ENCODE assay signal across 8 cellular contexts in the genomic region with DNA sequence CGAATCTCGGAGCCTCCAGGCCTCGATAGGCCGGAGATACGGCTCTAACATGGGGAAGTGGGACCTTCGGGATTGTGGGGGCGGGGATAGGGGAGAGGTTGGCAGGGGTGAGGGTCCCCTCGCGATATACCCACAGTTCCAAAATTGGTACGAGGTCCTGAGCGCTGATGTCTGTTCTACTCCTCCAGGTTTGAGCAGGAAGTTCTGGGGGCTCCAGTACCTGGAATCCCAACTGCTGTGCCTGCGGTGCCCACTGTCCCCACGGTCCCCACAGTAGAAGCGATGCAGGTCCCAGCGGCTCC. TPM values are rescaled to one million over a fixed set of nuclear protein-coding genes. Genes with fewer than 3 reads are reported as not detected.
DNase-seq lines count a peak whose midpoint lies in the region; ATAC-seq and TF ChIP-seq lines count a peak whose summit lies in the region.

No MANE protein-coding gene starts in this region.

- no peaks in the 10 kb centered on the region for H3K27me3 Mint-ChIP-seq in activated T-cell treated with anti-CD3 and anti-CD28 coated beads, Interleukin-2, amount 50 U/mL, for 4 hours (ENCODE audit: low read depth)

- H3K4me1 Mint-ChIP-seq in activated T-cell treated with anti-CD3 and anti-CD28 coated beads, Interleukin-2, amount 50 U/mL, for 4 hours (ENCODE audit: low read depth) = peaks cover 15% of the 10 kb centered on the region

- H3K27me3 ChIP-seq in layer of hippocampus (ENCODE audit: control insufficient read depth, insufficient read depth, low read length) (no peaks in the 10 kb centered on the region), thyroid gland (no peaks in the 10 kb centered on the region)

- H3K36me3 Mint-ChIP-seq in activated T-cell treated with anti-CD3 and anti-CD28 coated beads, Interleukin-2, amount 50 U/mL, for 4 hours (ENCODE audit: insufficient read depth) = peaks cover 17% of the 10 kb centered on the region
- H3K36me3 Mint-ChIP-seq in activated naive CD4-positive, alpha-beta T cell treated with anti-CD3 and anti-CD28 coated beads, Interleukin-2, amount 50 U/mL, for 72 hours = peaks cover 20 to 32% of the 10 kb centered on the region in 2 donors

- H3K9me3 ChIP-seq in thyroid gland = no peaks in the 10 kb centered on the region

- peak overlapping the region; percentile 94 to 100 for H3K27ac Mint-ChIP-seq in activated naive CD4-positive, alpha-beta T cell treated with anti-CD3 and anti-CD28 coated beads, Interleukin-2, amount 50 U/mL, for 72 hours

- no peaks in the 10 kb centered on the region for H3K9me3 Mint-ChIP-seq in activated T-cell treated with anti-CD3 and anti-CD28 coated beads, Interleukin-2, amount 50 U/mL, for 4 hours
- H3K9me3 Mint-ChIP-seq in activated naive CD4-positive, alpha-beta T cell treated with anti-CD3 and anti-CD28 coated beads, Interleukin-2, amount 50 U/mL, for 72 hours = no peaks in the 10 kb centered on the region

- H3K4me1 ChIP-seq in thyroid gland = peaks cover 8 to 16% of the 10 kb centered on the region in 2 donors

- H3K4me3 Mint-ChIP-seq in activated T-cell treated with anti-CD3 and anti-CD28 coated beads, Interleukin-2, amount 50 U/mL, for 4 hours = peak overlapping the region; percentile 100

- TF ChIP-seq CTCF in thyroid gland (IDR thresholded peaks at IDR 0.05) = no peak

- H3K27ac ChIP-seq in layer of hippocampus (ENCODE audit: low read depth, low read length) (peak overlapping the region; percentile 79), thyroid gland (peak overlapping the region; percentile 27 to 79 (median 75))

- no peak for DNase-seq in activated T-cell treated with anti-CD3 and anti-CD28 coated beads, Interleukin-2, amount 50 U/mL, for 4 hours
- DNase-seq in activated T-cell treated with anti-CD3 and anti-CD28 coated beads for 4 hours = no peak
- DNase-seq in activated naive CD4-positive, alpha-beta T cell treated with anti-CD3 and anti-CD28 coated beads, Interleukin-2, amount 50 U/mL, for 72 hours (ENCODE audit: low spot score in 2 of 2) = no peak
- DNase-seq in thyroid gland = no peak

- 0 to 5% methylated on average over 7 to 15 of the region's 15 CpGs for WGBS in thyroid gland, 2 donors

- no peak for ATAC-seq in activated T-cell treated with anti-CD3 and anti-CD28 coated beads, Interleukin-2, amount 50 U/mL, for 4 hours
- no peak for ATAC-seq in activated naive CD4-positive, alpha-beta T cell treated with anti-CD3 and anti-CD28 coated beads, Interleukin-2, amount 50 U/mL, for 72 hours
- ATAC-seq in HG03342 (IDR thresholded peaks at IDR 0.05; ENCODE audit: unreplicated experiment) (no peak), GM18873 (IDR thresholded peaks at IDR 0.05; ENCODE audit: low FRiP score, unreplicated experiment) (no peak), GM18520 (IDR thresholded peaks at IDR 0.05; ENCODE audit: unreplicated experiment) (no peak)

- H3K4me3 ChIP-seq in thyroid gland (replicated peaks in 1 of 3) = peak overlapping the region; percentile 82 to 100 (median 95)

- TF ChIP-seq POLR2A in thyroid gland (IDR thresholded peaks at IDR 0.05) = no peak

- peaks cover 35 to 37% of the 10 kb centered on the region in 2 donors for H3K36me3 ChIP-seq in thyroid gland

- intact Hi-C loops in thyroid gland (cut with DNase I) = no loop called here

RNA-seq across cellular contexts. Expression of a gene that starts 0.4 kb away (rescaled TPM):
- total RNA-seq in activated T-cell treated with anti-CD3 and anti-CD28 coated beads, Interleukin-2, amount 50 U/mL, for 4 hours = 100 to 1,000 TPM; 136 to 153 (median 139) TPM
- 10 to 100 TPM; 69.3 to 79.0 TPM for total RNA-seq in activated naive CD4-positive, alpha-beta T cell treated with anti-CD3 and anti-CD28 coated beads, Interleukin-2, amount 50 U/mL, for 72 hours
- 10 to 100 TPM; 49.4 to 90.9 (median 65.6) TPM for total RNA-seq in thyroid gland

RNA-seq across cellular contexts. Expression of a gene that starts 12.3 kb away (rescaled TPM):
- total RNA-seq in activated T-cell treated with anti-CD3 and anti-CD28 coated beads, Interleukin-2, amount 50 U/mL, for 4 hours = 1 to 10 TPM in 1 of 3 donors, under 1 TPM in 2; 0.16 to 1.2 (median 0.56) TPM
- total RNA-seq in activated naive CD4-positive, alpha-beta T cell treated with anti-CD3 and anti-CD28 coated beads, Interleukin-2, amount 50 U/mL, for 72 hours = under 1 TPM; 0.62 to 0.77 TPM
- total RNA-seq in thyroid gland = under 1 TPM in 1 of 4 donors, not detected in 3; 0.56 TPM

RNA-seq across cellular contexts. Expression of a gene that starts 16.7 kb away (rescaled TPM):
- 10 to 100 TPM; 39.2 to 48.1 (median 41.3) TPM for total RNA-seq in activated T-cell treated with anti-CD3 and anti-CD28 coated beads, Interleukin-2, amount 50 U/mL, for 4 hours
- total RNA-seq in activated naive CD4-positive, alpha-beta T cell treated with anti-CD3 and anti-CD28 coated beads, Interleukin-2, amount 50 U/mL, for 72 hours = 10 to 100 TPM; 44.2 to 44.5 TPM
- 10 to 100 TPM in 3 of 4 donors, 1 to 10 TPM in 1; 7.9 to 17.8 (median 10.2) TPM for total RNA-seq in thyroid gland

RNA-seq across cellular contexts. Expression of a gene that starts 18.8 kb away (rescaled TPM):
- 100 to 1,000 TPM; 462 to 480 (median 465) TPM for total RNA-seq in activated T-cell treated with anti-CD3 and anti-CD28 coated beads, Interleukin-2, amount 50 U/mL, for 4 hours
- 100 to 1,000 TPM; 445 to 472 TPM for total RNA-seq in activated naive CD4-positive, alpha-beta T cell treated with anti-CD3 and anti-CD28 coated beads, Interleukin-2, amount 50 U/mL, for 72 hours
- total RNA-seq in thyroid gland = 100 to 1,000 TPM; 139 to 941 (median 369) TPM

RNA-seq across cellular contexts. Expression of a gene that starts 37.0 kb away (rescaled TPM):
- total RNA-seq in activated T-cell treated with anti-CD3 and anti-CD28 coated beads, Interleukin-2, amount 50 U/mL, for 4 hours = under 1 TPM; 0.22 to 0.26 (median 0.23) TPM
- total RNA-seq in activated naive CD4-positive, alpha-beta T cell treated with anti-CD3 and anti-CD28 coated beads, Interleukin-2, amount 50 U/mL, for 72 hours = 1 to 10 TPM in 1 of 2 donors, not detected in 1; 4.4 TPM
- not detected for total RNA-seq in thyroid gland
